ENCODE assay signal across 8 cellular contexts in genomic region chr1:229430761-229431269, GRCh38.
DNase-seq lines count a peak whose midpoint lies in the region; ATAC-seq and TF ChIP-seq lines count a peak whose summit lies in the region.

No MANE protein-coding gene starts in this region.

- DNase-seq in activated effector memory CD4-positive, alpha-beta T cell treated with Interleukin-2 at 50 U/mL for 16 hours, result peak; percentile 20
- DNase-seq in hepatic stellate cell (ENCODE audit: low spot score) (peak; percentile 54), DMS 273 treated with DMSO at 0.1 percent for 48 hours (lab: John Stamatoyannopoulos, UW) (no peak), NCI-H1092 treated with DMSO at 0.1 percent for 48 hours (lab: John Stamatoyannopoulos, UW) (no peak)
- peak; percentile 13 for DNase-seq in stimulated activated CD8-positive, alpha-beta memory T cell treated with anti-CD3 and anti-CD28 coated beads, Interleukin-12 subunit alpha, Interleukin-12 subunit beta, amount 100 ng/mL, for 1 hour (ENCODE audit: low read depth)

- no peak for TF ChIP-seq EP300 in Ishikawa (IDR thresholded peaks at IDR 0.05; ENCODE audit: borderline replicate concordance)

- peak; percentile 32; the same call in 1 of the 2 replicates for TF ChIP-seq RAD21 in Ishikawa (IDR thresholded peaks at IDR 0.05; ENCODE audit: low read depth)

- no peak for ATAC-seq in HG03571 (IDR thresholded peaks at IDR 0.05; ENCODE audit: unreplicated experiment)
- no peak for ATAC-seq in GM18870 (IDR thresholded peaks at IDR 0.05; ENCODE audit: unreplicated experiment)

TF ChIP-seq in Ishikawa, 13 proteins besides CTCF, POLR2A, EP300 and RAD21:
- TF ChIP-seq EGR1 (IDR thresholded peaks at IDR 0.05), result no peak
- no peak for TF ChIP-seq TEAD4 (IDR thresholded peaks at IDR 0.05)
- TF ChIP-seq FOXM1 (IDR thresholded peaks at IDR 0.05; ENCODE audit: borderline replicate concordance, low read depth), result no peak
- TF ChIP-seq MAX (IDR thresholded peaks at IDR 0.05), result peak; percentile 47; the same call in 1 of the 2 replicates
- no peak for TF ChIP-seq YY1 (IDR thresholded peaks at IDR 0.05; ENCODE audit: low read depth)
- no peak for TF ChIP-seq NFIC (IDR thresholded peaks at IDR 0.05)
- no peak for TF ChIP-seq TCF12 (IDR thresholded peaks at IDR 0.05; ENCODE audit: low read depth)
- TF ChIP-seq, protein P1, sequence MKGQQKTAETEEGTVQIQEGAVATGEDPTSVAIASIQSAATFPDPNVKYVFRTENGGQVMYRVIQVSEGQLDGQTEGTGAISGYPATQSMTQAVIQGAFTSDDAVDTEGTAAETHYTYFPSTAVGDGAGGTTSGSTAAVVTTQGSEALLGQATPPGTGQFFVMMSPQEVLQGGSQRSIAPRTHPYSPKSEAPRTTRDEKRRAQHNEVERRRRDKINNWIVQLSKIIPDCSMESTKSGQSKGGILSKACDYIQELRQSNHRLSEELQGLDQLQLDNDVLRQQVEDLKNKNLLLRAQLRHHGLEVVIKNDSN (IDR thresholded peaks at IDR 0.05), result no peak
- no peak for TF ChIP-seq ZBTB7A (IDR thresholded peaks at IDR 0.05; ENCODE audit: low read depth)
- no peak for TF ChIP-seq CEBPB (IDR thresholded peaks at IDR 0.05)
- no peak for TF ChIP-seq TAF1 (IDR thresholded peaks at IDR 0.05; ENCODE audit: low read depth)
- TF ChIP-seq, protein P2, sequence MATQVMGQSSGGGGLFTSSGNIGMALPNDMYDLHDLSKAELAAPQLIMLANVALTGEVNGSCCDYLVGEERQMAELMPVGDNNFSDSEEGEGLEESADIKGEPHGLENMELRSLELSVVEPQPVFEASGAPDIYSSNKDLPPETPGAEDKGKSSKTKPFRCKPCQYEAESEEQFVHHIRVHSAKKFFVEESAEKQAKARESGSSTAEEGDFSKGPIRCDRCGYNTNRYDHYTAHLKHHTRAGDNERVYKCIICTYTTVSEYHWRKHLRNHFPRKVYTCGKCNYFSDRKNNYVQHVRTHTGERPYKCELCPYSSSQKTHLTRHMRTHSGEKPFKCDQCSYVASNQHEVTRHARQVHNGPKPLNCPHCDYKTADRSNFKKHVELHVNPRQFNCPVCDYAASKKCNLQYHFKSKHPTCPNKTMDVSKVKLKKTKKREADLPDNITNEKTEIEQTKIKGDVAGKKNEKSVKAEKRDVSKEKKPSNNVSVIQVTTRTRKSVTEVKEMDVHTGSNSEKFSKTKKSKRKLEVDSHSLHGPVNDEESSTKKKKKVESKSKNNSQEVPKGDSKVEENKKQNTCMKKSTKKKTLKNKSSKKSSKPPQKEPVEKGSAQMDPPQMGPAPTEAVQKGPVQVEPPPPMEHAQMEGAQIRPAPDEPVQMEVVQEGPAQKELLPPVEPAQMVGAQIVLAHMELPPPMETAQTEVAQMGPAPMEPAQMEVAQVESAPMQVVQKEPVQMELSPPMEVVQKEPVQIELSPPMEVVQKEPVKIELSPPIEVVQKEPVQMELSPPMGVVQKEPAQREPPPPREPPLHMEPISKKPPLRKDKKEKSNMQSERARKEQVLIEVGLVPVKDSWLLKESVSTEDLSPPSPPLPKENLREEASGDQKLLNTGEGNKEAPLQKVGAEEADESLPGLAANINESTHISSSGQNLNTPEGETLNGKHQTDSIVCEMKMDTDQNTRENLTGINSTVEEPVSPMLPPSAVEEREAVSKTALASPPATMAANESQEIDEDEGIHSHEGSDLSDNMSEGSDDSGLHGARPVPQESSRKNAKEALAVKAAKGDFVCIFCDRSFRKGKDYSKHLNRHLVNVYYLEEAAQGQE (IDR thresholded peaks at IDR 0.05; ENCODE audit: low read depth), result peak; percentile 98
- no peak for TF ChIP-seq CREB1 (IDR thresholded peaks at IDR 0.05; ENCODE audit: low read depth)

Comparison
In these comparisons a context has a peak if more than half of its experiments do, and no peak if none do; other contexts are left out.
1. DNase-seq: peak in activated effector memory CD4-positive, alpha-beta T cell treated with Interleukin-2 at 50 U/mL for 16 hours (single experiment), hepatic stellate cell (single experiment) and stimulated activated CD8-positive, alpha-beta memory T cell treated with anti-CD3 and anti-CD28 coated beads, Interleukin-12 subunit alpha, Interleukin-12 subunit beta, amount 100 ng/mL, for 1 hour (single experiment); none in DMS 273 treated with DMSO at 0.1 percent for 48 hours (single experiment) and NCI-H1092 treated with DMSO at 0.1 percent for 48 hours (single experiment).